Comparison of ENCODE assay signal across 7 cellular contexts in genomic region chr3:125948951-125949350, GRCh38. TPM values are rescaled to one million over a fixed set of nuclear protein-coding genes. Genes with fewer than 3 reads are reported as not detected.
"Had no signal": no experiment of that assay in that cellular context is flagged by ENCODE, and none has a peak within 500 bp of the region (broad histone marks: within the 10 kb centered on the region; RNA-seq: fewer than 3 reads in every experiment).

No MANE protein-coding gene starts in this region.

RNA-seq across cellular contexts. Expression of gene ROPN1B, which starts 20.0 kb away (rescaled TPM):
- total RNA-seq: activated CD4-positive, alpha-beta memory T cell treated with anti-CD3 and anti-CD28 coated beads, Interleukin-2, amount 10 ng/mL, durations not matched to agents 7 days and 5 days; colonic mucosa; mucosa of gallbladder; naive thymus-derived CD8-positive, alpha-beta T cell; renal cortical epithelial cell; T-helper 1 cell treated with Interleukin-12 subunit alpha and Interleukin-12 subunit beta and Interleukin-4 antibody, amounts not matched to agents 30 ng/mL and 1 ng/mL, for 36 hours; vagina had no signal
- polyA plus RNA-seq: naive thymus-derived CD8-positive, alpha-beta T cell had no signal
